In genomic region chr15:48644827-48645557, GRCh38 we compare ENCODE assay signal across 8 cellular contexts. TPM values are rescaled to one million over a fixed set of nuclear protein-coding genes. Genes with fewer than 3 reads are reported as not detected.
DNase-seq lines count a peak whose midpoint lies in the region; ATAC-seq, FAIRE-seq and TF ChIP-seq lines count a peak whose summit lies in the region.

No MANE protein-coding gene starts in this region.

- peaks cover 28 to 41% of the 10 kb centered on the region in 2 donors for H3K27me3 Mint-ChIP-seq in natural killer cell treated with Interleukin-12 subunit alpha and Interleukin-12 subunit beta and Interleukin-15 and Interleukin-18, amount 100 ng/mL, for 72 hours

- H3K4me1 Mint-ChIP-seq in natural killer cell treated with Interleukin-12 subunit alpha and Interleukin-12 subunit beta and Interleukin-15 and Interleukin-18, amount 100 ng/mL, for 72 hours (ENCODE audit: low read depth in 2 of 2), result no peaks in the 10 kb centered on the region

- no peak for TF ChIP-seq CTCF in D721Med (IDR thresholded peaks at IDR 0.05; ENCODE audit: insufficient read depth, missing control alignments)
- no peak for TF ChIP-seq CTCF in WERI-Rb-1 (IDR thresholded peaks at IDR 0.05; ENCODE audit: low read depth, low read length)
- TF ChIP-seq CTCF in foreskin keratinocyte (conservative IDR thresholded peaks at IDR 0.05), result no peak

- H3K9me3 Mint-ChIP-seq in natural killer cell treated with Interleukin-12 subunit alpha and Interleukin-12 subunit beta and Interleukin-15 and Interleukin-18, amount 100 ng/mL, for 72 hours, result no peaks in the 10 kb centered on the region

- no peaks in the 10 kb centered on the region for H3K9me3 ChIP-seq in WERI-Rb-1 (ENCODE audit: severe bottlenecking)

- peak overlapping the region; percentile 41 for H3K4me3 ChIP-seq in WERI-Rb-1 (ENCODE audit: low read depth, low read length)

- H3K27me3 ChIP-seq in WERI-Rb-1 (ENCODE audit: insufficient read depth, low read depth, severe bottlenecking) (peaks cover 20% of the 10 kb centered on the region), foreskin keratinocyte (peaks cover 10% of the 10 kb centered on the region)

- H3K4me3 Mint-ChIP-seq in natural killer cell treated with Interleukin-12 subunit alpha and Interleukin-12 subunit beta and Interleukin-15 and Interleukin-18, amount 100 ng/mL, for 72 hours, result no peak overlapping the region

- no peaks in the 10 kb centered on the region for H3K4me1 ChIP-seq in foreskin keratinocyte

- no peaks in the 10 kb centered on the region for H3K36me3 Mint-ChIP-seq in natural killer cell treated with Interleukin-12 subunit alpha and Interleukin-12 subunit beta and Interleukin-15 and Interleukin-18, amount 100 ng/mL, for 72 hours

- DNase-seq in D721Med (ENCODE audit: insufficient read length, low spot score), result peak; percentile 24
- DNase-seq in WERI-Rb-1, result peak; percentile 32
- DNase-seq in foreskin keratinocyte, result peak; percentile 36 to 64
- peak; percentile 62 for DNase-seq in natural killer cell treated with Interleukin-12 subunit alpha and Interleukin-12 subunit beta and Interleukin-15 and Interleukin-18, amount 100 ng/mL, for 72 hours (ENCODE audit: low spot score)
- no peak for DNase-seq in epidermal melanocyte (ENCODE audit: insufficient read length, low spot score)
- no peak for DNase-seq in RCC 7860 (ENCODE audit: low spot score)

- peak; percentile 35 for ATAC-seq in GM19328 (IDR thresholded peaks at IDR 0.05; ENCODE audit: unreplicated experiment)
- ATAC-seq in HG03175 (IDR thresholded peaks at IDR 0.05; ENCODE audit: unreplicated experiment), result peak; percentile 41
- ATAC-seq in foreskin keratinocyte, result peak; percentile 42
- ATAC-seq in natural killer cell treated with Interleukin-12 subunit alpha and Interleukin-12 subunit beta and Interleukin-15 and Interleukin-18, amount 100 ng/mL, for 72 hours, result peak; percentile 57 to 66

- FAIRE-seq in D721Med (lab: Jason Lieb, UNC) (no peak), RCC 7860 (lab: Jason Lieb, UNC) (no peak)

- H3K27ac ChIP-seq in WERI-Rb-1 (no peak overlapping the region), foreskin keratinocyte (no peak overlapping the region)

- H3K36me3 ChIP-seq in WERI-Rb-1, result no peaks in the 10 kb centered on the region

- H3K27ac Mint-ChIP-seq in natural killer cell treated with Interleukin-12 subunit alpha and Interleukin-12 subunit beta and Interleukin-15 and Interleukin-18, amount 100 ng/mL, for 72 hours, result no peak overlapping the region

RNA-seq across cellular contexts. Expression of gene FBN1, which starts 0.5 kb away (rescaled TPM):
- total RNA-seq in foreskin keratinocyte, result 4.0 and 4.5 TPM in 2 replicates
- polyA plus RNA-seq in foreskin keratinocyte, result 1.2 and 1.3 TPM in 2 replicates
- under 1 TPM; 0.29 to 0.59 TPM for total RNA-seq in natural killer cell treated with Interleukin-12 subunit alpha and Interleukin-12 subunit beta and Interleukin-15 and Interleukin-18, amount 100 ng/mL, for 72 hours

Comparison
In these comparisons a context has a peak if more than half of its experiments do, and no peak if none do; other contexts are left out.
1. DNase-seq: peak in D721Med (single experiment), WERI-Rb-1 (single experiment), foreskin keratinocyte (2 of 2) and natural killer cell treated with Interleukin-12 subunit alpha and Interleukin-12 subunit beta and Interleukin-15 and Interleukin-18, amount 100 ng/mL, for 72 hours (single experiment); none in epidermal melanocyte (single experiment) and RCC 7860 (single experiment).
2. Peak in every context shown above with its lines, with median percentiles within 50 percentile points of each other: ATAC-seq.